Comparison of ENCODE assay signal across 8 cellular contexts in genomic region chr11:86047275-86047991, GRCh38. TPM values are rescaled to one million over a fixed set of nuclear protein-coding genes. Genes with fewer than 3 reads are reported as not detected.
DNase-seq lines count a peak whose midpoint lies in the region; ATAC-seq, FAIRE-seq and TF ChIP-seq lines count a peak whose summit lies in the region.

No MANE protein-coding gene starts in this region.

- intact Hi-C loops in cardiac septum (cut with DNase I): no loop called here

- peaks cover 37% of the 10 kb centered on the region for H3K36me3 Mint-ChIP-seq in activated T-helper 17 cell treated with anti-CD3 and anti-CD28 coated beads, Interleukin-2, amount 50 U/mL, for 72 hours (ENCODE audit: low read depth)
- H3K36me3 Mint-ChIP-seq in nephron progenitor cell (ENCODE audit: low read depth): peaks cover 29% of the 10 kb centered on the region

- TF ChIP-seq CTCF in nephron progenitor cell (IDR thresholded peaks at IDR 0.05): no peak

- TF ChIP-seq POLR2A in GM12891 (IDR thresholded peaks at IDR 0.05; ENCODE audit: low read depth, low read length): no peak

- peaks cover 4% of the 10 kb centered on the region for H3K9me3 Mint-ChIP-seq in activated T-helper 17 cell treated with anti-CD3 and anti-CD28 coated beads, Interleukin-2, amount 50 U/mL, for 72 hours
- H3K9me3 Mint-ChIP-seq in nephron progenitor cell: peaks cover 13% of the 10 kb centered on the region

- H3K27ac Mint-ChIP-seq in activated T-helper 17 cell treated with anti-CD3 and anti-CD28 coated beads, Interleukin-2, amount 50 U/mL, for 72 hours: peak overlapping the region; percentile 94
- peak overlapping the region; percentile 15 for H3K27ac Mint-ChIP-seq in nephron progenitor cell

- peak overlapping the region; percentile 78 for H3K4me3 Mint-ChIP-seq in activated T-helper 17 cell treated with anti-CD3 and anti-CD28 coated beads, Interleukin-2, amount 50 U/mL, for 72 hours
- H3K4me3 Mint-ChIP-seq in nephron progenitor cell: no peak overlapping the region

- no peaks in the 10 kb centered on the region for H3K27me3 Mint-ChIP-seq in activated T-helper 17 cell treated with anti-CD3 and anti-CD28 coated beads, Interleukin-2, amount 50 U/mL, for 72 hours
- no peaks in the 10 kb centered on the region for H3K27me3 Mint-ChIP-seq in nephron progenitor cell (ENCODE audit: low read depth, poor library complexity)

- H3K4me1 Mint-ChIP-seq in activated T-helper 17 cell treated with anti-CD3 and anti-CD28 coated beads, Interleukin-2, amount 50 U/mL, for 72 hours: peaks cover 62% of the 10 kb centered on the region
- peaks cover 12% of the 10 kb centered on the region for H3K4me1 Mint-ChIP-seq in nephron progenitor cell

- no peak for DNase-seq in GM12891 (ENCODE audit: insufficient read length, low spot score)
- no peak for DNase-seq in nephron progenitor cell
- no peak for DNase-seq in C1 segment of cervical spinal cord (lab: John Stamatoyannopoulos, UW)
- DNase-seq in DMS153 treated with DMSO at 0.1 percent for 48 hours (lab: John Stamatoyannopoulos, UW; ENCODE audit: unreplicated experiment): no peak
- no peak for DNase-seq in cardiac septum (ENCODE audit: low spot score)

- ATAC-seq in HG03159 (IDR thresholded peaks at IDR 0.05; ENCODE audit: unreplicated experiment) (peak; percentile 46), HG02763 (IDR thresholded peaks at IDR 0.05; ENCODE audit: unreplicated experiment) (no peak)
- ATAC-seq in activated T-helper 17 cell treated with anti-CD3 and anti-CD28 coated beads, Interleukin-2, amount 50 U/mL, for 72 hours (replicated peaks): peak; percentile 79

- FAIRE-seq in GM12891 (lab: Jason Lieb, UNC): peak; percentile 50

TF ChIP-seq in GM12891, 5 proteins besides CTCF, POLR2A, EP300 and RAD21:
- TF ChIP-seq POLR2AphosphoS5 (IDR thresholded peaks at IDR 0.05; ENCODE audit: low read depth, low read length): no peak
- no peak for TF ChIP-seq PAX5 (IDR thresholded peaks at IDR 0.05; ENCODE audit: insufficient read depth, low read length, severe bottlenecking)
- no peak for TF ChIP-seq POU2F2 (IDR thresholded peaks at IDR 0.05; ENCODE audit: low read depth, low read length)
- no peak for TF ChIP-seq SPI1 (IDR thresholded peaks at IDR 0.05; ENCODE audit: low read depth, low read length)
- no peak for TF ChIP-seq TAF1 (IDR thresholded peaks at IDR 0.05; ENCODE audit: low read depth, low read length)

RNA-seq across cellular contexts. Expression of gene PICALM, which starts 21.5 kb away (rescaled TPM):
- 14.8 TPM for polyA plus RNA-seq in GM12891 (2012; ENCODE audit: low read depth, missing spikeins)
- 100 to 1,000 TPM in 1 of 2 donors, 10 to 100 TPM in 1; 87.9 to 134 TPM for total RNA-seq in activated T-helper 17 cell treated with anti-CD3 and anti-CD28 coated beads, Interleukin-2, amount 50 U/mL, for 72 hours
- 213 TPM for total RNA-seq in cardiac septum
